ENCODE assay signal across 23 cellular contexts in the genomic region with DNA sequence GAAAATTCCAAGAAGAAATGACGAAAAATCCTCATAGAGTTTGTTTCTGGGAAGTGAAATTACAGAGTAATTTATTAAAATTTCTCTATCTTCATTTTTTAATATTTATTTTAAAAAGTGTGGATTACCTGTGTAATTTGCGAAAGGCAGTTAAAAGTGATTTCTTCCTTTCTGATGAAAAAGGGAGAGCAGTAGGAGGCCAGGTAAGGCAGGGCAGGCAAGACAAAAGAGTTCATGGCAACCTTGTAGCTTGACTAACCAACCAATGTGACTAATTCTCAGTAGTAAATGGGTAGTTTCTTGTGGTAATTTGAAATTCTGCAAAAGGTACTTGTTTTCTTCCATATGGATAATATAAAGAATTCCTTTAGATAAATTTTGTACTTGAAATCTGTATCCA.
"Had no signal": no experiment of that assay in that cellular context is flagged by ENCODE, and none has a peak within 500 bp of the region (broad histone marks: within the 10 kb centered on the region; RNA-seq: fewer than 3 reads in every experiment).

No MANE protein-coding gene starts in this region.

- H3K9me3 ChIP-seq: MG63 had no signal

- H3K4me2 ChIP-seq: PC-9 had no signal

- H3K27me3 ChIP-seq: MG63 had no signal

- DNase-seq: activated CD4-positive, alpha-beta T cell treated with anti-CD3 and anti-CD28 coated beads for 4 hours; activated CD8-positive, alpha-beta memory T cell treated with anti-CD3 and anti-CD28 coated beads, Interleukin-2, amount 50 U/mL, for 4 hours; activated CD8-positive, alpha-beta T cell treated with anti-CD3 and anti-CD28 coated beads for 36 hours; activated gamma-delta T cell treated with Interleukin-2 at 50 U/mL for 16 hours; activated naive CD4-positive, alpha-beta T cell treated with anti-CD3 and anti-CD28 coated beads, Interleukin-2, amount 10 ng/mL, durations not matched to agents 7 days and 5 days; activated naive CD8-positive, alpha-beta T cell treated with anti-CD3 and anti-CD28 coated beads for 36 hours; activated T-cell treated with anti-CD3 and anti-CD28 coated beads, Interleukin-2, amount 50 U/mL, for 72 hours; cerebellar nuclear complex; MG63; MV-4-11; NCI-H1092 treated with DMSO at 0.1 percent for 48 hours; NCI-H1417 treated with DMSO at 0.1 percent for 48 hours; NCI-H1694; NCI-H2029; NCI-H2107; NCI-H2171 treated with DMSO at 0.1 percent for 48 hours; NCI-H510A treated with DMSO at 0.1 percent for 48 hours; PC-9; SIG-M5; T-helper 1 cell; WERI-Rb-1 had no signal

- H3K27ac ChIP-seq: PC-9, SK-N-MC, WERI-Rb-1 had no signal

- H3K36me3 ChIP-seq: MG63, WERI-Rb-1 had no signal

- ATAC-seq: activated CD4-positive, CD25-positive, alpha-beta regulatory T cell treated with anti-CD3 and anti-CD28 coated beads, Interleukin-2, amount 50 U/mL, for 24 hours; activated CD8-positive, alpha-beta T cell treated with anti-CD3 and anti-CD28 coated beads for 36 hours; activated T-cell treated with anti-CD3 and anti-CD28 coated beads, Interleukin-2, amount 50 U/mL, for 72 hours had no signal

- H3K4me3 ChIP-seq: MG63, PC-9, SK-N-MC had no signal
